11 cellular contexts compared by ENCODE assay signal in genomic region chr17:60863892-60864673, GRCh38.
DNase-seq lines count a peak whose midpoint lies in the region; FAIRE-seq and TF ChIP-seq lines count a peak whose summit lies in the region.
"Had no signal": no experiment of that assay in that cellular context is flagged by ENCODE, and none has a peak within 500 bp of the region (broad histone marks: within the 10 kb centered on the region; RNA-seq: fewer than 3 reads in every experiment).

No MANE protein-coding gene starts in this region.

- peaks cover 20% of the 10 kb centered on the region for H3K4me1 Mint-ChIP-seq in activated T-helper 2 cell treated with anti-CD3 and anti-CD28 coated beads, Interferon-gamma antibody, Interleukin-2, Interleukin-4, amounts not matched to agents 10 μg/mL and 5 μg/mL and 100 μg/mL, durations not matched to agents 14 hours and 24 hours and 36 hours (ENCODE audit: low read depth)

- TF ChIP-seq CTCF in MM.1S (IDR thresholded peaks at IDR 0.05; ENCODE audit: low read length) (no peak), retinal pigment epithelial cell (conservative IDR thresholded peaks at IDR 0.05; ENCODE audit: low read depth, low read length) (no peak), adrenal gland (IDR thresholded peaks at IDR 0.05) (no peak), brain microvascular endothelial cell (IDR thresholded peaks at IDR 0.05; ENCODE audit: low read depth, low read length, missing control alignments) (no peak)

- peak overlapping the region; percentile 20 for H3K4me3 Mint-ChIP-seq in activated T-helper 2 cell treated with anti-CD3 and anti-CD28 coated beads, Interferon-gamma antibody, Interleukin-2, Interleukin-4, amounts not matched to agents 10 μg/mL and 5 μg/mL and 100 μg/mL, durations not matched to agents 14 hours and 24 hours and 36 hours (ENCODE audit: low read depth)
- H3K4me3 Mint-ChIP-seq: natural killer cell had no signal

- H3K4me3 ChIP-seq in MM.1S (ENCODE audit: low read length): no peak overlapping the region
- no peak overlapping the region for H3K4me3 ChIP-seq in retinal pigment epithelial cell (ENCODE audit: low read length)
- no peak overlapping the region for H3K4me3 ChIP-seq in adrenal gland
- H3K4me3 ChIP-seq in brain microvascular endothelial cell (ENCODE audit: low read depth, low read length): no peak overlapping the region
- H3K4me3 ChIP-seq: cardiac muscle cell had no signal

- no peak for TF ChIP-seq POLR2A in adrenal gland (IDR thresholded peaks at IDR 0.05)

- H2AFZ ChIP-seq in MM.1S (ENCODE audit: low read length): no peak overlapping the region

- no peaks in the 10 kb centered on the region for H4K20me1 ChIP-seq in MM.1S (ENCODE audit: insufficient read depth, low read length)

- H3K27ac ChIP-seq in MM.1S (ENCODE audit: low read length) (no peak overlapping the region), adrenal gland (no peak overlapping the region), brain microvascular endothelial cell (no peak overlapping the region)
- H3K27ac ChIP-seq: cardiac muscle cell, VCaP had no signal

- H3K27ac Mint-ChIP-seq in activated T-helper 2 cell treated with anti-CD3 and anti-CD28 coated beads, Interferon-gamma antibody, Interleukin-2, Interleukin-4, amounts not matched to agents 10 μg/mL and 5 μg/mL and 100 μg/mL, durations not matched to agents 14 hours and 24 hours and 36 hours: peak overlapping the region; percentile 20

- FAIRE-seq in GM19239 (lab: Jason Lieb, UNC): peak; percentile 66

- H3K9me3 Mint-ChIP-seq in activated T-helper 2 cell treated with anti-CD3 and anti-CD28 coated beads, Interferon-gamma antibody, Interleukin-2, Interleukin-4, amounts not matched to agents 10 μg/mL and 5 μg/mL and 100 μg/mL, durations not matched to agents 14 hours and 24 hours and 36 hours: no peaks in the 10 kb centered on the region
- H3K9me3 Mint-ChIP-seq: natural killer cell had no signal

- H3K4me2 ChIP-seq in MM.1S (ENCODE audit: low read depth, low read length): peak overlapping the region; percentile 7; the same call in 1 of the 2 replicates

- H3K4me1 ChIP-seq in MM.1S (ENCODE audit: low read length): peaks cover 8% of the 10 kb centered on the region; the same call in 1 of the 2 replicates
- H3K4me1 ChIP-seq in adrenal gland (replicated peaks in 1 of 2): no peaks in the 10 kb centered on the region

- H3K27me3 Mint-ChIP-seq in activated T-helper 2 cell treated with anti-CD3 and anti-CD28 coated beads, Interferon-gamma antibody, Interleukin-2, Interleukin-4, amounts not matched to agents 10 μg/mL and 5 μg/mL and 100 μg/mL, durations not matched to agents 14 hours and 24 hours and 36 hours (ENCODE audit: low read depth): peaks cover 3% of the 10 kb centered on the region

- H3K9me2 ChIP-seq in MM.1S (replicated peaks; ENCODE audit: insufficient read depth, low read length): no peaks in the 10 kb centered on the region

- no peak overlapping the region for H3K9ac ChIP-seq in MM.1S (ENCODE audit: low read length)

- WGBS in adrenal gland, 4 donors: 68 to 79% (median 75%) methylated on average over 4 of the region's 4 CpGs

- no peaks in the 10 kb centered on the region for H3K36me3 Mint-ChIP-seq in activated T-helper 2 cell treated with anti-CD3 and anti-CD28 coated beads, Interferon-gamma antibody, Interleukin-2, Interleukin-4, amounts not matched to agents 10 μg/mL and 5 μg/mL and 100 μg/mL, durations not matched to agents 14 hours and 24 hours and 36 hours (ENCODE audit: low read depth)
- H3K36me3 Mint-ChIP-seq: natural killer cell had no signal

- H3K36me3 ChIP-seq in MM.1S (replicated peaks; ENCODE audit: insufficient read depth, low read length): no peaks in the 10 kb centered on the region
- H3K36me3 ChIP-seq in adrenal gland (replicated peaks in 1 of 2): no peaks in the 10 kb centered on the region
- H3K36me3 ChIP-seq in brain microvascular endothelial cell (replicated peaks): no peaks in the 10 kb centered on the region
- H3K36me3 ChIP-seq: cardiac muscle cell had no signal

- intact Hi-C loops in activated T-helper 2 cell treated with anti-CD3 and anti-CD28 coated beads, Interferon-gamma antibody, Interleukin-2, Interleukin-4, amounts not matched to agents 10 μg/mL and 5 μg/mL and 100 μg/mL, durations not matched to agents 14 hours and 24 hours and 36 hours (cut with micrococcal nuclease): no loop called here
- intact Hi-C loops in adrenal gland (cut with DNase I): no loop called here

- H3K9me3 ChIP-seq in MM.1S (replicated peaks; ENCODE audit: insufficient read depth, low read length): no peaks in the 10 kb centered on the region
- H3K9me3 ChIP-seq in adrenal gland (replicated peaks in 1 of 3): no peaks in the 10 kb centered on the region

- DNase-seq in GM19239 (ENCODE audit: insufficient read length, low spot score) (no peak), MM.1S (peak; percentile 12), retinal pigment epithelial cell (ENCODE audit: low read depth) (peak; percentile 32), epidermal melanocyte (ENCODE audit: insufficient read length, low spot score) (no peak), adrenal gland (no peak), brain microvascular endothelial cell (no peak)
- no peak for DNase-seq in activated T-helper 2 cell treated with anti-CD3 and anti-CD28 coated beads, Interferon-gamma antibody, Interleukin-2, Interleukin-4, amounts not matched to agents 10 μg/mL and 5 μg/mL and 100 μg/mL, durations not matched to agents 14 hours and 24 hours and 36 hours (ENCODE audit: low spot score)
- DNase-seq: natural killer cell, NCI-H446 treated with DMSO at 0.1 percent for 48 hours had no signal

- no peaks in the 10 kb centered on the region for H3K79me2 ChIP-seq in MM.1S (ENCODE audit: low read length)

- in situ Hi-C loops in brain microvascular endothelial cell (cut with HindIII; ENCODE audit: low pct_ligation_motif_present, low sequenced_read_pairs): no loop called here

- no peaks in the 10 kb centered on the region for H3F3A ChIP-seq in MM.1S (ENCODE audit: insufficient read depth, low read length)

- H3K27me3 ChIP-seq in MM.1S (replicated peaks; ENCODE audit: insufficient read depth, low read length) (no peaks in the 10 kb centered on the region), adrenal gland (no peaks in the 10 kb centered on the region), brain microvascular endothelial cell (replicated peaks) (no peaks in the 10 kb centered on the region)
- H3K27me3 ChIP-seq: cardiac muscle cell had no signal

Comparison
In these comparisons a context has a peak if more than half of its experiments do, and no peak if none do; other contexts are left out.
1. DNase-seq: peak in MM.1S (single experiment) and retinal pigment epithelial cell (single experiment); none in GM19239 (single experiment), activated T-helper 2 cell treated with anti-CD3 and anti-CD28 coated beads, Interferon-gamma antibody, Interleukin-2, Interleukin-4, amounts not matched to agents 10 μg/mL and 5 μg/mL and 100 μg/mL, durations not matched to agents 14 hours and 24 hours and 36 hours (single experiment), epidermal melanocyte (single experiment), adrenal gland (0 of 7) and brain microvascular endothelial cell (single experiment).